Comparison of ENCODE assay signal across 2 cellular contexts in the genomic region with DNA sequence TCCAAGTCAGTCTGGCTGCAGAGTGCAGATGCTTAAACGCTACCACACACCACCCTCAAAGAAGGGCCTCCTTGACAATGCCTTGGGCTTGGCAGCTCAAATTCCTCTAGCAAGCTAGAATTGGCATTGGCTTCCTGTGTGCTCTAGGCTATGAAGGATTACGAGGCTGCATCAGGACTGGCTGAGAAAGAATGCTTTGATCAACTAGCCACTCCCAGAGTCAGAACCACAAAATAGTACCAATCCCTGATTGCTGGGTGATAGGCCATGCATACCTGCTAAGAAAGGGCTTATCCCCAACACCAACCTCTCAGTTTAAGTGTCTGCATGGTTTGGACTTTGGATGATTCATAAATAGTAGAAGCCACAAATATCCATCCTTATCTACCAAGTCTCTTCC.
TF ChIP-seq lines count a peak whose summit lies in the region.

No MANE protein-coding gene starts in this region.

TF ChIP-seq in SK-N-SH treated with all-trans-retinoic acid at 6 μM for 48 hours, 23 proteins besides CTCF, POLR2A, EP300 and RAD21 (continued from another document):
- TF ChIP-seq, protein P1, sequence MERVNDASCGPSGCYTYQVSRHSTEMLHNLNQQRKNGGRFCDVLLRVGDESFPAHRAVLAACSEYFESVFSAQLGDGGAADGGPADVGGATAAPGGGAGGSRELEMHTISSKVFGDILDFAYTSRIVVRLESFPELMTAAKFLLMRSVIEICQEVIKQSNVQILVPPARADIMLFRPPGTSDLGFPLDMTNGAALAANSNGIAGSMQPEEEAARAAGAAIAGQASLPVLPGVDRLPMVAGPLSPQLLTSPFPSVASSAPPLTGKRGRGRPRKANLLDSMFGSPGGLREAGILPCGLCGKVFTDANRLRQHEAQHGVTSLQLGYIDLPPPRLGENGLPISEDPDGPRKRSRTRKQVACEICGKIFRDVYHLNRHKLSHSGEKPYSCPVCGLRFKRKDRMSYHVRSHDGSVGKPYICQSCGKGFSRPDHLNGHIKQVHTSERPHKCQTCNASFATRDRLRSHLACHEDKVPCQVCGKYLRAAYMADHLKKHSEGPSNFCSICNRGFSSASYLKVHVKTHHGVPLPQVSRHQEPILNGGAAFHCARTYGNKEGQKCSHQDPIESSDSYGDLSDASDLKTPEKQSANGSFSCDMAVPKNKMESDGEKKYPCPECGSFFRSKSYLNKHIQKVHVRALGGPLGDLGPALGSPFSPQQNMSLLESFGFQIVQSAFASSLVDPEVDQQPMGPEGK (CRISPR knock-in tag; IDR thresholded peaks at IDR 0.05; ENCODE audit: borderline replicate concordance): no peak
- TF ChIP-seq, protein P2, sequence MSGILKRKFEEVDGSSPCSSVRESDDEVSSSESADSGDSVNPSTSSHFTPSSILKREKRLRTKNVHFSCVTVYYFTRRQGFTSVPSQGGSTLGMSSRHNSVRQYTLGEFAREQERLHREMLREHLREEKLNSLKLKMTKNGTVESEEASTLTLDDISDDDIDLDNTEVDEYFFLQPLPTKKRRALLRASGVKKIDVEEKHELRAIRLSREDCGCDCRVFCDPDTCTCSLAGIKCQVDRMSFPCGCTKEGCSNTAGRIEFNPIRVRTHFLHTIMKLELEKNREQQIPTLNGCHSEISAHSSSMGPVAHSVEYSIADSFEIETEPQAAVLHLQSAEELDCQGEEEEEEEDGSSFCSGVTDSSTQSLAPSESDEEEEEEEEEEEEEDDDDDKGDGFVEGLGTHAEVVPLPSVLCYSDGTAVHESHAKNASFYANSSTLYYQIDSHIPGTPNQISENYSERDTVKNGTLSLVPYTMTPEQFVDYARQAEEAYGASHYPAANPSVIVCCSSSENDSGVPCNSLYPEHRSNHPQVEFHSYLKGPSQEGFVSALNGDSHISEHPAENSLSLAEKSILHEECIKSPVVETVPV (CRISPR knock-in tag; IDR thresholded peaks at IDR 0.05): no peak
- TF ChIP-seq GLIS3 (CRISPR knock-in tag; IDR thresholded peaks at IDR 0.05) (no peak), ZFP3 (CRISPR knock-in tag; IDR thresholded peaks at IDR 0.05) (no peak), CSDC2 (CRISPR knock-in tag; IDR thresholded peaks at IDR 0.05) (no peak), TOX (CRISPR knock-in tag; IDR thresholded peaks at IDR 0.05; ENCODE audit: borderline replicate concordance) (no peak), ESRRG (CRISPR knock-in tag; IDR thresholded peaks at IDR 0.05) (no peak), ZFP30 (CRISPR knock-in tag; IDR thresholded peaks at IDR 0.05) (no peak), ISL1 (CRISPR knock-in tag; IDR thresholded peaks at IDR 0.05) (no peak), RARB (CRISPR knock-in tag; IDR thresholded peaks at IDR 0.05) (no peak), OSR1 (CRISPR knock-in tag; IDR thresholded peaks at IDR 0.05) (no peak), SNAI2 (CRISPR knock-in tag; IDR thresholded peaks at IDR 0.05) (no peak), ZNF8 (CRISPR knock-in tag; IDR thresholded peaks at IDR 0.05) (no peak), BACH2 (CRISPR knock-in tag; IDR thresholded peaks at IDR 0.05; ENCODE audit: borderline replicate concordance) (no peak), ZNF70 (CRISPR knock-in tag; IDR thresholded peaks at IDR 0.05) (no peak)
- TF ChIP-seq, protein P3, sequence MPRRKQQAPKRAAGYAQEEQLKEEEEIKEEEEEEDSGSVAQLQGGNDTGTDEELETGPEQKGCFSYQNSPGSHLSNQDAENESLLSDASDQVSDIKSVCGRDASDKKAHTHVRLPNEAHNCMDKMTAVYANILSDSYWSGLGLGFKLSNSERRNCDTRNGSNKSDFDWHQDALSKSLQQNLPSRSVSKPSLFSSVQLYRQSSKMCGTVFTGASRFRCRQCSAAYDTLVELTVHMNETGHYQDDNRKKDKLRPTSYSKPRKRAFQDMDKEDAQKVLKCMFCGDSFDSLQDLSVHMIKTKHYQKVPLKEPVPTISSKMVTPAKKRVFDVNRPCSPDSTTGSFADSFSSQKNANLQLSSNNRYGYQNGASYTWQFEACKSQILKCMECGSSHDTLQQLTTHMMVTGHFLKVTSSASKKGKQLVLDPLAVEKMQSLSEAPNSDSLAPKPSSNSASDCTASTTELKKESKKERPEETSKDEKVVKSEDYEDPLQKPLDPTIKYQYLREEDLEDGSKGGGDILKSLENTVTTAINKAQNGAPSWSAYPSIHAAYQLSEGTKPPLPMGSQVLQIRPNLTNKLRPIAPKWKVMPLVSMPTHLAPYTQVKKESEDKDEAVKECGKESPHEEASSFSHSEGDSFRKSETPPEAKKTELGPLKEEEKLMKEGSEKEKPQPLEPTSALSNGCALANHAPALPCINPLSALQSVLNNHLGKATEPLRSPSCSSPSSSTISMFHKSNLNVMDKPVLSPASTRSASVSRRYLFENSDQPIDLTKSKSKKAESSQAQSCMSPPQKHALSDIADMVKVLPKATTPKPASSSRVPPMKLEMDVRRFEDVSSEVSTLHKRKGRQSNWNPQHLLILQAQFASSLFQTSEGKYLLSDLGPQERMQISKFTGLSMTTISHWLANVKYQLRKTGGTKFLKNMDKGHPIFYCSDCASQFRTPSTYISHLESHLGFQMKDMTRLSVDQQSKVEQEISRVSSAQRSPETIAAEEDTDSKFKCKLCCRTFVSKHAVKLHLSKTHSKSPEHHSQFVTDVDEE (CRISPR knock-in tag; IDR thresholded peaks at IDR 0.05): no peak
- TF ChIP-seq, protein P4, sequence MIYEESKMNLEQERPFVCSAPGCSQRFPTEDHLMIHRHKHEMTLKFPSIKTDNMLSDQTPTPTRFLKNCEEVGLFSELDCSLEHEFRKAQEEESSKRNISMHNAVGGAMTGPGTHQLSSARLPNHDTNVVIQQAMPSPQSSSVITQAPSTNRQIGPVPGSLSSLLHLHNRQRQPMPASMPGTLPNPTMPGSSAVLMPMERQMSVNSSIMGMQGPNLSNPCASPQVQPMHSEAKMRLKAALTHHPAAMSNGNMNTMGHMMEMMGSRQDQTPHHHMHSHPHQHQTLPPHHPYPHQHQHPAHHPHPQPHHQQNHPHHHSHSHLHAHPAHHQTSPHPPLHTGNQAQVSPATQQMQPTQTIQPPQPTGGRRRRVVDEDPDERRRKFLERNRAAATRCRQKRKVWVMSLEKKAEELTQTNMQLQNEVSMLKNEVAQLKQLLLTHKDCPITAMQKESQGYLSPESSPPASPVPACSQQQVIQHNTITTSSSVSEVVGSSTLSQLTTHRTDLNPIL (CRISPR knock-in tag; IDR thresholded peaks at IDR 0.05; ENCODE audit: low read depth): no peak

TF ChIP-seq in SK-N-SH, 30 proteins besides CTCF, POLR2A, EP300 and RAD21 (continued from another document):
- no peak for TF ChIP-seq YY1 (IDR thresholded peaks at IDR 0.05; ENCODE audit: low read depth)
- TF ChIP-seq, protein P5, sequence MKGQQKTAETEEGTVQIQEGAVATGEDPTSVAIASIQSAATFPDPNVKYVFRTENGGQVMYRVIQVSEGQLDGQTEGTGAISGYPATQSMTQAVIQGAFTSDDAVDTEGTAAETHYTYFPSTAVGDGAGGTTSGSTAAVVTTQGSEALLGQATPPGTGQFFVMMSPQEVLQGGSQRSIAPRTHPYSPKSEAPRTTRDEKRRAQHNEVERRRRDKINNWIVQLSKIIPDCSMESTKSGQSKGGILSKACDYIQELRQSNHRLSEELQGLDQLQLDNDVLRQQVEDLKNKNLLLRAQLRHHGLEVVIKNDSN (IDR thresholded peaks at IDR 0.05; ENCODE audit: borderline replicate concordance, low read depth): no peak
- no peak for TF ChIP-seq EZH2phosphoT487 (IDR thresholded peaks at IDR 0.05; ENCODE audit: borderline replicate concordance, low read depth)
- TF ChIP-seq TAF1 (IDR thresholded peaks at IDR 0.05; ENCODE audit: borderline replicate concordance, low read depth, low read length): no peak
- TF ChIP-seq CHD2 (IDR thresholded peaks at IDR 0.05; ENCODE audit: low read length, partially characterized antibody): no peak
- no peak for TF ChIP-seq RFX5 (IDR thresholded peaks at IDR 0.05; ENCODE audit: low read length)
- TF ChIP-seq RCOR1 (IDR thresholded peaks at IDR 0.05; ENCODE audit: low read length): no peak
- no peak for TF ChIP-seq RXRA (IDR thresholded peaks at IDR 0.05; ENCODE audit: borderline replicate concordance, low read depth)
- TF ChIP-seq JUND (IDR thresholded peaks at IDR 0.05): no peak
- TF ChIP-seq GATA2 (CRISPR knock-in tag; IDR thresholded peaks at IDR 0.05): no peak
- TF ChIP-seq FOSL2 (IDR thresholded peaks at IDR 0.05; ENCODE audit: borderline replicate concordance, low read depth): no peak
- no peak for TF ChIP-seq TCF12 (IDR thresholded peaks at IDR 0.05)
- TF ChIP-seq MEF2A (IDR thresholded peaks at IDR 0.05; ENCODE audit: borderline replicate concordance, low read depth): no peak
- no peak for TF ChIP-seq ELF1 (IDR thresholded peaks at IDR 0.05)
